25 cellular contexts compared by ENCODE assay signal in the genomic region with DNA sequence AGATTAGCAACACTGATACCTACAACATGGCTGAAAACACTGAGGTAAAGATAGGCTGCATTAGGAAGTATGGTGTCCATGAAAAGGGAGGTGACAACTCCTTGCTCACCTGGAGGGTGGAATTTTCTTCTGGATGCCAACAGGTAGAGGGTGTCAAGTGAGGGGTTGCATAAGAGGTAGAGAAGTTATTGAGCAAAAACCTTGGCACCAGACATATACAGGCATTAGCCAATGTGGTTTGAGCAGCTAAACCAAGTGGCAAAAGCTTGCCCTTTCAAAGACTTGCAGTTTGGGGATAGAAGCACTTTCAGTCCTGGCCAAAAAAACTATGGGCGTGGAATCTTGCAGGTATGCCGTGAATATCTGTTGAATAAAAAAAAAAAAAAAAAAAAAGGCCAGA. TPM values are rescaled to one million over a fixed set of nuclear protein-coding genes. Genes with fewer than 3 reads are reported as not detected.
DNase-seq lines count a peak whose midpoint lies in the region; ATAC-seq and TF ChIP-seq lines count a peak whose summit lies in the region.
"Had no signal": no experiment of that assay in that cellular context is flagged by ENCODE, and none has a peak within 500 bp of the region (broad histone marks: within the 10 kb centered on the region; RNA-seq: fewer than 3 reads in every experiment).

No MANE protein-coding gene starts in this region.

- peaks cover 33 to 59% of the 10 kb centered on the region in 2 experiments for H3K4me1 ChIP-seq in HCT116 (ENCODE audit: control insufficient read depth in 1 of 2, insufficient read depth in 2 of 2, low read length in 2 of 2)
- H3K4me1 ChIP-seq in breast epithelium, result peaks cover 0 to 10% of the 10 kb centered on the region in 2 donors

- no TSS peak for BruUV-seq in HCT116 (replicated peaks; lab: Mats Ljungman, UMichigan)

- H3K27me3 ChIP-seq in HCT116 (ENCODE audit: insufficient read depth, low read length) (no peaks in the 10 kb centered on the region), breast epithelium (no peaks in the 10 kb centered on the region)

- intact Hi-C loops in HCT116 (cut with micrococcal nuclease) (no loop called here), breast epithelium (cut with DNase I; ENCODE audit: low total_unique reads) (loop anchor here (10.0 kb wide), 1 partner anchor 165 kb away; a partner anchor contains a TSS)

- no peak for TF ChIP-seq CTCF in 22Rv1 (IDR thresholded peaks at IDR 0.05)
- TF ChIP-seq CTCF in HCT116 (IDR thresholded peaks at IDR 0.05 in 2 of 3, conservative IDR thresholded peaks at IDR 0.05 in 1 of 3; ENCODE audit: borderline replicate concordance in 1 of 3, insufficient read depth in 1 of 3, low read depth in 2 of 3, low read length in 2 of 3), result no peak
- TF ChIP-seq CTCF in breast epithelium (IDR thresholded peaks at IDR 0.05), result no peak

- H4K20me1 ChIP-seq in HCT116 (ENCODE audit: insufficient read depth), result no peaks in the 10 kb centered on the region

- ATAC-seq in HCT116, result no peak
- peak; percentile 6 for ATAC-seq in left lobe of liver
- ATAC-seq in GM19452 (IDR thresholded peaks at IDR 0.05; ENCODE audit: unreplicated experiment), result no peak

- POLR2A ChIA-PET in HCT116 (lab: Charles Lee), result interaction anchor here (1.8 kb wide), 1 partner anchor 32 kb away, joined by 5 read pairs; a partner anchor contains a TSS

- H3K9ac ChIP-seq in HCT116 (ENCODE audit: low read length), result no peak overlapping the region
- H3K9ac ChIP-seq: GM23248, KMS-11 had no signal

- no peak for TF ChIP-seq RAD21 in HCT116 (IDR thresholded peaks at IDR 0.05; ENCODE audit: low read depth)

- H3K36me3 ChIP-seq in HCT116 (ENCODE audit: control insufficient read depth in 1 of 2, insufficient read depth in 2 of 2, low read length in 2 of 2) (peaks cover 6 to 24% of the 10 kb centered on the region in 2 experiments; a peak in 2 of 4 replicates), breast epithelium (no peaks in the 10 kb centered on the region)

- H3K27ac ChIP-seq in 22Rv1 (peak overlapping the region; percentile 58; the same call in 1 of the 2 replicates), HCT116 (ENCODE audit: low read depth, low read length) (peak overlapping the region; percentile 14; the same call in 1 of the 2 replicates), breast epithelium (peak overlapping the region; percentile 21 to 30)
- H3K27ac ChIP-seq: GM23248, HL-60, KMS-11 had no signal

- H3K79me2 ChIP-seq in HCT116 (ENCODE audit: insufficient read depth, low read length), result peaks cover 36% of the 10 kb centered on the region

- H3K4me2 ChIP-seq in HCT116 (ENCODE audit: low read length), result no peak overlapping the region
- H3K4me2 ChIP-seq: KMS-11 had no signal

- no peaks in the 10 kb centered on the region for H3K9me2 ChIP-seq in HCT116 (ENCODE audit: insufficient read depth)

- TF ChIP-seq POLR2A in HCT116 (IDR thresholded peaks at IDR 0.05; ENCODE audit: borderline replicate concordance, extremely low read depth, insufficient read depth, insufficient read length) (no peak), breast epithelium (IDR thresholded peaks at IDR 0.05) (no peak)

- H2AFZ ChIP-seq in HCT116 (ENCODE audit: low read depth, low read length, poor library complexity, severe bottlenecking), result no peak overlapping the region
- H2AFZ ChIP-seq: GM23248 had no signal

- RAD21 ChIA-PET in HCT116 (lab: Charles Lee; ENCODE audit: low non-redundant PET in 1 of 2, low total read pairs in 2 of 2, uncharacterized antibody in 2 of 2, unreplicated experiment in 2 of 2), result no interaction called here

- H3K9me3 ChIP-seq in HCT116 (ENCODE audit: control insufficient read depth in 1 of 2, insufficient read depth in 1 of 2, low read depth in 1 of 2, low read length in 2 of 2) (no peaks in the 10 kb centered on the region), breast epithelium (no peaks in the 10 kb centered on the region)
- H3K9me3 ChIP-seq: HAP-1 had no signal

- DNase-seq in HCT116 (ENCODE audit: low read depth, low spot score), result no peak
- DNase-seq in breast epithelium (ENCODE audit: low spot score in 2 of 2), result peak in 1 of 2 donors; percentile 35
- DNase-seq in left lobe of liver (ENCODE audit: low spot score), result no peak
- no peak for DNase-seq in iPS-NIHi7 (ENCODE audit: extremely low spot score)
- no peak for DNase-seq in NCI-H128 (lab: John Stamatoyannopoulos, UW; ENCODE audit: unreplicated experiment)
- no peak for DNase-seq in DMS153 treated with DMSO at 0.1 percent for 48 hours (lab: John Stamatoyannopoulos, UW; ENCODE audit: unreplicated experiment)
- DNase-seq: COR-L47, DMS 273 treated with DMSO at 0.1 percent for 48 hours, GM23248, NCI-H1105, NCI-H1694, NCI-H2081, NCI-H2171, NCI-H524 treated with DMSO at 0.1 percent for 48 hours, NCI-H82, OCI-M1, Right ventricle myocardium superior had no signal

- no peak overlapping the region for H3K4me3 ChIP-seq in HCT116 (replicated peaks in 1 of 2; ENCODE audit: low read depth in 1 of 2, low read length in 2 of 2)
- no peak overlapping the region for H3K4me3 ChIP-seq in breast epithelium
- H3K4me3 ChIP-seq: GM23248, HAP-1 had no signal

- CTCF ChIA-PET in HCT116 (lab: Charles Lee), result no interaction called here

TF ChIP-seq in HCT116, 20 proteins besides CTCF, POLR2A, EP300 and RAD21:
- TF ChIP-seq CBX3 (IDR thresholded peaks at IDR 0.05; ENCODE audit: low read depth) (no peak), CEBPB (IDR thresholded peaks at IDR 0.05; ENCODE audit: low read depth) (no peak), JUND (IDR thresholded peaks at IDR 0.05) (no peak), SRF (IDR thresholded peaks at IDR 0.05; ENCODE audit: low read depth) (no peak), ZNF274 (IDR thresholded peaks at IDR 0.05; ENCODE audit: low read depth, low read length) (no peak), EGR1 (IDR thresholded peaks at IDR 0.05; ENCODE audit: low read depth) (no peak), SP1 (IDR thresholded peaks at IDR 0.05; ENCODE audit: low read depth) (no peak), YY1 (IDR thresholded peaks at IDR 0.05; ENCODE audit: extremely low read depth, insufficient replicate concordance, low read depth, low read length) (no peak)
- TF ChIP-seq, protein P1, sequence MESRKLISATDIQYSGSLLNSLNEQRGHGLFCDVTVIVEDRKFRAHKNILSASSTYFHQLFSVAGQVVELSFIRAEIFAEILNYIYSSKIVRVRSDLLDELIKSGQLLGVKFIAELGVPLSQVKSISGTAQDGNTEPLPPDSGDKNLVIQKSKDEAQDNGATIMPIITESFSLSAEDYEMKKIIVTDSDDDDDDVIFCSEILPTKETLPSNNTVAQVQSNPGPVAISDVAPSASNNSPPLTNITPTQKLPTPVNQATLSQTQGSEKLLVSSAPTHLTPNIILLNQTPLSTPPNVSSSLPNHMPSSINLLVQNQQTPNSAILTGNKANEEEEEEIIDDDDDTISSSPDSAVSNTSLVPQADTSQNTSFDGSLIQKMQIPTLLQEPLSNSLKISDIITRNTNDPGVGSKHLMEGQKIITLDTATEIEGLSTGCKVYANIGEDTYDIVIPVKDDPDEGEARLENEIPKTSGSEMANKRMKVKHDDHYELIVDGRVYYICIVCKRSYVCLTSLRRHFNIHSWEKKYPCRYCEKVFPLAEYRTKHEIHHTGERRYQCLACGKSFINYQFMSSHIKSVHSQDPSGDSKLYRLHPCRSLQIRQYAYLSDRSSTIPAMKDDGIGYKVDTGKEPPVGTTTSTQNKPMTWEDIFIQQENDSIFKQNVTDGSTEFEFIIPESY (IDR thresholded peaks at IDR 0.05; ENCODE audit: extremely low read depth, insufficient replicate concordance, low read length), result no peak

RNA-seq across cellular contexts. Expression of a gene that starts 3.8 kb away (rescaled TPM):
- 20.7 TPM for total RNA-seq in HCT116 (2021; ENCODE audit: unreplicated experiment)
- 14.2 and 15.8 TPM in 2 replicates for polyA plus RNA-seq in HCT116 (2012)
- total RNA-seq in breast epithelium, result 10 to 100 TPM in 2 of 3 donors, 1 to 10 TPM in 1; 9.4 to 22.4 (median 15.4) TPM
- 28.4 TPM for total RNA-seq in left lobe of liver

RNA-seq across cellular contexts. Expression of a gene that starts 4.1 kb away (rescaled TPM):
- total RNA-seq in HCT116 (2021; ENCODE audit: unreplicated experiment) (110 TPM), breast epithelium (10 to 100 TPM; 51.5 to 62.1 (median 60.3) TPM), left lobe of liver (33.5 TPM)
- polyA plus RNA-seq in HCT116 (2012), result 69.3 and 81.2 TPM in 2 replicates

RNA-seq across cellular contexts. Expression of a gene that starts 31.9 kb away (rescaled TPM):
- total RNA-seq in HCT116 (2021; ENCODE audit: unreplicated experiment) (29.7 TPM), breast epithelium (10 to 100 TPM; 46.9 to 71.7 (median 59.5) TPM), left lobe of liver (33.1 TPM)
- 23.5 and 29.4 TPM in 2 replicates for polyA plus RNA-seq in HCT116 (2012)

RNA-seq across cellular contexts. Expression of a gene that starts 39.8 kb away (rescaled TPM):
- total RNA-seq in HCT116 (2021; ENCODE audit: unreplicated experiment) (0.34 TPM), breast epithelium (under 1 TPM in 1 of 3 donors, not detected in 2; 0.29 TPM), left lobe of liver (not detected)
- polyA plus RNA-seq in HCT116 (2012), result 0.17 and 0.40 TPM in 2 replicates
- total RNA-seq: G401, GM23248, HT1080, Right ventricle myocardium superior had no signal
- polyA plus RNA-seq: GM23248 had no signal

RNA-seq across cellular contexts. Expression of a gene that starts 53.8 kb away (rescaled TPM):
- total RNA-seq in HCT116 (2021; ENCODE audit: unreplicated experiment), result 16.0 TPM
- 11.2 and 11.7 TPM in 2 replicates for polyA plus RNA-seq in HCT116 (2012)
- 1 to 10 TPM in 2 of 3 donors, not detected in 1; 1.3 to 6.7 TPM for total RNA-seq in breast epithelium
- 0.25 TPM for total RNA-seq in left lobe of liver
- total RNA-seq: GM23248, HT1080, Right ventricle myocardium superior had no signal
- polyA plus RNA-seq: CD14-positive monocyte, GM23248 had no signal
